Comparison of ENCODE assay signal across 1 cellular context in the genomic region with DNA sequence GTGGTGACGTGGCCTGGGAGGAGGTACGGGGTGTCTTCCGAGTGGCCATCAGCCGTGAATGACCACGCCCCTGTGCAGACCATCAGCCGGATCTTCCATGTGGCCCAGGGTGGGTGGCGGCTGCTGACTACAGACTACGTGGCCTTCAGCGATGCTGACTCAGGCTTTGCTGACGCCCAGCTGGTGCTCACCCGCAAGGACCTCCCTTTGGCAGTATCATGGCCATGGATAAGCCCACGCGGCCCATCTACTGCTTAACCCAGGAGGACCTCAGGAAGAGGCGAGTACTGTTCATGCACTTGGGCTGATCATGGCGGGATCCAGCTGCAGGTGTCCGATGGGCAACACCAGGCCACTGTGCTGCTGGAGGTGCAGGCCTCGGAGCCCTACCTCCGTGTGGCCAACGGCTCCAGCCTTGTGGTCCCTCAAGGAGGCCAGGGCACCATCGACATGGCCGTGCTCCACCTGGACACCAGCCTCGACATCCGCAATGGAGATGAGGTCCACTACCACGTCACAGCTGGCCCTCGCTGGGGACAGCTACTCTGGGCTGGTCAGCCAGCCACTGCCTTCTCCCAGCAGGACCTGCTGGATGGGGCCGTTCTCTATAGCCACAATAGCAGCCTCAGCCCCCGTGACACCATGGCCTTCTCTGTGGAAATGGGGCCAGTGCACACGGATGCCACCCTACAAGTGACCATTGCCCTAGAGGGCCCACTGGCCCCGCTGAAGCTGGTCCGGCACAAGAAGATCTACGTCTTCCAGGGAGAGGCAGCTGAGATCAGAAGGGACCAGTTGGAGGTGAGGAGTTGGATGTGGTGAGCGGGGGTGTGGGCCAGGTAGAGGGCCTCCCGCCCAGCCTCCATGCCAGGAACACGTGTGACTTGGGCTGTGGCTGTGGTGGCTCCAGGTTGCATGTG.
TF ChIP-seq lines count a peak whose summit lies in the region.

No MANE protein-coding gene starts in this region.

TF ChIP-seq in GM12878, 131 proteins besides CTCF, POLR2A, EP300 and RAD21 (continued from another document):
- TF ChIP-seq, protein P1, sequence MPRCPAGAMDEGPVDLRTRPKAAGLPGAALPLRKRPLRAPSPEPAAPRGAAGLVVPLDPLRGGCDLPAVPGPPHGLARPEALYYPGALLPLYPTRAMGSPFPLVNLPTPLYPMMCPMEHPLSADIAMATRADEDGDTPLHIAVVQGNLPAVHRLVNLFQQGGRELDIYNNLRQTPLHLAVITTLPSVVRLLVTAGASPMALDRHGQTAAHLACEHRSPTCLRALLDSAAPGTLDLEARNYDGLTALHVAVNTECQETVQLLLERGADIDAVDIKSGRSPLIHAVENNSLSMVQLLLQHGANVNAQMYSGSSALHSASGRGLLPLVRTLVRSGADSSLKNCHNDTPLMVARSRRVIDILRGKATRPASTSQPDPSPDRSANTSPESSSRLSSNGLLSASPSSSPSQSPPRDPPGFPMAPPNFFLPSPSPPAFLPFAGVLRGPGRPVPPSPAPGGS (IDR thresholded peaks at IDR 0.05; ENCODE audit: borderline replicate concordance, insufficient read depth, low read depth, low read length, poor library complexity, severe bottlenecking), result peak; percentile 44
